ENCODE assay signal across 3 cellular contexts in genomic region chr6:143674466-143675114, GRCh38.
TF ChIP-seq lines count a peak whose summit lies in the region.

No MANE protein-coding gene starts in this region.

TF ChIP-seq in SK-N-SH, 30 proteins besides CTCF, POLR2A, EP300 and RAD21 (continued from another document):
- TF ChIP-seq USF2 (IDR thresholded peaks at IDR 0.05; ENCODE audit: borderline replicate concordance, low read depth, low read length), result no peak
- no peak for TF ChIP-seq GABPA (IDR thresholded peaks at IDR 0.05; ENCODE audit: low read depth)
- no peak for TF ChIP-seq GATA2 (CRISPR knock-in tag; IDR thresholded peaks at IDR 0.05)
- no peak for TF ChIP-seq IRF3 (IDR thresholded peaks at IDR 0.05; ENCODE audit: low read depth, low read length)
- no peak for TF ChIP-seq RXRA (IDR thresholded peaks at IDR 0.05; ENCODE audit: borderline replicate concordance, low read depth)
- no peak for TF ChIP-seq PBX3 (IDR thresholded peaks at IDR 0.05)
- TF ChIP-seq TCF12 (IDR thresholded peaks at IDR 0.05), result no peak
- TF ChIP-seq REST (IDR thresholded peaks at IDR 0.05; ENCODE audit: low read depth, low read length), result no peak
- no peak for TF ChIP-seq SIN3A (IDR thresholded peaks at IDR 0.05; ENCODE audit: borderline replicate concordance, low read depth, low read length)
- TF ChIP-seq EZH2phosphoT487 (IDR thresholded peaks at IDR 0.05; ENCODE audit: borderline replicate concordance, low read depth), result no peak
- TF ChIP-seq FOSL2 (IDR thresholded peaks at IDR 0.05; ENCODE audit: borderline replicate concordance, low read depth), result no peak
- TF ChIP-seq NFIC (IDR thresholded peaks at IDR 0.05; ENCODE audit: borderline replicate concordance), result no peak

TF ChIP-seq in SK-N-SH treated with all-trans-retinoic acid at 6 μM for 48 hours, 23 proteins besides CTCF, POLR2A, EP300 and RAD21 (continued from another document):
- TF ChIP-seq POU6F1 (CRISPR knock-in tag; IDR thresholded peaks at IDR 0.05; ENCODE audit: borderline replicate concordance, low read depth), result no peak
- TF ChIP-seq ESRRG (CRISPR knock-in tag; IDR thresholded peaks at IDR 0.05), result no peak
- no peak for TF ChIP-seq CSRNP3 (CRISPR knock-in tag; IDR thresholded peaks at IDR 0.05)
- no peak for TF ChIP-seq TCF4 (CRISPR knock-in tag; IDR thresholded peaks at IDR 0.05; ENCODE audit: borderline replicate concordance)
- no peak for TF ChIP-seq ZNF70 (CRISPR knock-in tag; IDR thresholded peaks at IDR 0.05)
- no peak for TF ChIP-seq ZNF8 (CRISPR knock-in tag; IDR thresholded peaks at IDR 0.05)
- TF ChIP-seq ARNTL (CRISPR knock-in tag; IDR thresholded peaks at IDR 0.05; ENCODE audit: borderline replicate concordance, low read depth), result no peak
- no peak for TF ChIP-seq ZNF565 (CRISPR knock-in tag; conservative IDR thresholded peaks at IDR 0.05; ENCODE audit: low read depth)
- TF ChIP-seq RARB (CRISPR knock-in tag; IDR thresholded peaks at IDR 0.05), result no peak
- no peak for TF ChIP-seq PATZ1 (CRISPR knock-in tag; IDR thresholded peaks at IDR 0.05; ENCODE audit: borderline replicate concordance)
- no peak for TF ChIP-seq TOX (CRISPR knock-in tag; IDR thresholded peaks at IDR 0.05; ENCODE audit: borderline replicate concordance)
- TF ChIP-seq TSHZ2 (CRISPR knock-in tag; IDR thresholded peaks at IDR 0.05), result no peak
- no peak for TF ChIP-seq GLIS3 (CRISPR knock-in tag; IDR thresholded peaks at IDR 0.05)
- no peak for TF ChIP-seq ZFP30 (CRISPR knock-in tag; IDR thresholded peaks at IDR 0.05)
- TF ChIP-seq CREB5 (CRISPR knock-in tag; IDR thresholded peaks at IDR 0.05; ENCODE audit: low read depth), result no peak
TF ChIP-seq in SK-N-SH treated with all-trans-retinoic acid at 6 μM for 48 hours: peak in this region for 0.

TF ChIP-seq in HepG2, 621 proteins besides CTCF, POLR2A, EP300 and RAD21 (continued from another document):
- TF ChIP-seq NCOA5 (CRISPR knock-in tag; IDR thresholded peaks at IDR 0.05) (no peak), ZFP82 (CRISPR knock-in tag; IDR thresholded peaks at IDR 0.05; ENCODE audit: borderline replicate concordance) (no peak), SOX13 (IDR thresholded peaks at IDR 0.05) (no peak), SOX13 (CRISPR knock-in tag; conservative IDR thresholded peaks at IDR 0.05 in 1 of 2, IDR thresholded peaks at IDR 0.05 in 1 of 2) (peak in 1 of 2 experiments; percentile 46; a peak in 2 of 4 replicates), ZNF644 (CRISPR knock-in tag; IDR thresholded peaks at IDR 0.05; ENCODE audit: low read depth) (0 out of 2 replicates have a peak, but pooled peaks have one; percentile 46), SAP130 (CRISPR knock-in tag; IDR thresholded peaks at IDR 0.05; ENCODE audit: low read depth) (0 out of 2 replicates have a peak, but pooled peaks have one; percentile 1)
